In the genomic region with DNA sequence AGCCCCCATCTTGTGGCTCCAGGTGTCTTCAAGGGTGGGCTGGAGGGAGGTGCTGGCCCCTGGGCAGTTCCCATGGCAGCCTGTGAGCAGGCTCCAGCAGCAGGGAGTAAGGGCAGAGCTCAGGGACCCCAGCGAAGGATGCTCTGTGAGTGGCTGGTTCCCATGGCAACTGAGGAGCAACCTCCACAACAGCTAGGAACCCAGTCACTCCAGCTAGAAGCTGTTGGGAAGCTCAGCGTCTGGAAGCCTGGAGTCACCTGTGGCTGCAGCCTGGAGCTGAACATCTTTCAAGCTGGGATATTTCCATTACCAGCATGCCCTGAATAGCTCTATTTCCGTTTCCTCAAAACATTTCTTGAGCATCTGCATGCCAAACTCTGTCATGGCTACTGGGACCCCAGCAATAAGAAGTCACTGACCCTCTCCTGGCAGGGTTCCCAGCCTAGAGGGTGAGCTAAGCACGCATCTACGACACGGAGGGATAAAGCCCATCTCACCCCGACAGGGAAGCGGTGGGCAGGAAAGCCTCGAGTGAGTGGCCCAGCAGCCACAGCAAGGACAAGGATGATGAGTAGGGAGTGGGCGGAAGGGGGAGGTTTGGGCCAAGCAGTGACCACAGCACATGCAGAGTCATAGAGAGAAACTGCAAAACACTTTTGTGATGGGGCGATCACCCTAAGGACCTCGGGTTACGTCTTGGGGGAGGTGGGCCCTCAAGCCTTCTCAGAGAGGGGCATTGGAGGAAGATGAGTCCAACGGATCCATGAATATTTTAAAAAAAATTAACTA, we compare ENCODE assay signal across 15 cellular contexts. TPM values are rescaled to one million over a fixed set of nuclear protein-coding genes. Genes with fewer than 3 reads are reported as not detected.
DNase-seq lines count a peak whose midpoint lies in the region; ATAC-seq, FAIRE-seq and TF ChIP-seq lines count a peak whose summit lies in the region.
"Had no signal": no experiment of that assay in that cellular context is flagged by ENCODE, and none has a peak within 500 bp of the region (broad histone marks: within the 10 kb centered on the region; RNA-seq: fewer than 3 reads in every experiment).

No MANE protein-coding gene starts in this region.

- no peak overlapping the region for H2BK15ac ChIP-seq in IMR-90 (ENCODE audit: low read depth, low read length)

- H2BK120ac ChIP-seq in IMR-90 (ENCODE audit: low read depth, low read length), result no peak overlapping the region

- SMC1A ChIA-PET in GM12878 (lab: Charles Lee; ENCODE audit: uncharacterized antibody, unreplicated experiment), result interaction anchor here (0.6 to 2.3 kb wide), 3 partner anchors 48 to 107 kb away, joined by 3 to 8 read pairs (median 3); no protein-coding TSS in a partner anchor

- no peak overlapping the region for H3K9ac ChIP-seq in IMR-90 (ENCODE audit: low read depth, low read length)
- no peak overlapping the region for H3K9ac ChIP-seq in GM12878 (ENCODE audit: control insufficient read depth, insufficient read depth, low read length)

- RAD21 ChIA-PET in GM12878 (lab: Charles Lee; ENCODE audit: unreplicated experiment), result interaction anchor here (1.5 kb wide), 1 partner anchor 48 kb away, joined by 4 read pairs; no protein-coding TSS in a partner anchor

- H3K9me3 ChIP-seq in IMR-90 (ENCODE audit: control insufficient read depth, insufficient read depth, low read length), result no peaks in the 10 kb centered on the region
- H3K9me3 ChIP-seq in GM12878 (replicated peaks; ENCODE audit: control insufficient read depth, insufficient read depth, low read length), result no peaks in the 10 kb centered on the region

- dilution Hi-C loops in IMR-90 (cut with HindIII; ENCODE audit: low sequenced_read_pairs, unreplicated experiment), result no loop called here

- DNase-seq in GM13976 (ENCODE audit: low spot score) (peak; percentile 53), IMR-90 (peak; percentile 58), GM12878 (ENCODE audit: low read depth, low spot score) (no peak), retina (peak; percentile 36), NCI-H1436 (lab: John Stamatoyannopoulos, UW) (no peak), NCI-H1930 (lab: John Stamatoyannopoulos, UW) (no peak)
- DNase-seq: DMS 273 treated with DMSO at 0.1 percent for 48 hours, H7, MV-4-11, NCI-H1436 treated with DMSO at 0.1 percent for 48 hours, NCI-H2081 treated with DMSO at 0.1 percent for 48 hours, NCI-H446, SIG-M5 had no signal

- no peak overlapping the region for H4K91ac ChIP-seq in IMR-90 (ENCODE audit: insufficient read depth, low read depth, low read length)

- H2AFZ ChIP-seq in IMR-90 (replicated peaks; ENCODE audit: low read length, poor library complexity) (peak overlapping the region; percentile 24), GM12878 (ENCODE audit: control insufficient read depth, low read depth, low read length) (no peak overlapping the region)

- H3K27ac ChIP-seq in IMR-90 (ENCODE audit: insufficient read depth, low read length) (no peak overlapping the region), GM12878 (ENCODE audit: control insufficient read depth, insufficient read depth) (no peak overlapping the region)

- no peaks in the 10 kb centered on the region for H3K36me3 ChIP-seq in IMR-90 (ENCODE audit: control insufficient read depth, insufficient read depth, low read length)
- H3K36me3 ChIP-seq in GM12878 (ENCODE audit: control insufficient read depth in 2 of 2, insufficient read depth in 2 of 2, low read length in 1 of 2), result no peaks in the 10 kb centered on the region

- H2BK20ac ChIP-seq in IMR-90 (ENCODE audit: low read depth, low read length), result no peak overlapping the region; the same call in 1 of the 2 replicates

- TF ChIP-seq RAD21 in IMR-90 (IDR thresholded peaks at IDR 0.05; ENCODE audit: low read length) (no peak), GM12878 (IDR thresholded peaks at IDR 0.05; ENCODE audit: insufficient read depth, low read depth, low read length) (no peak)

- H3K9me1 ChIP-seq in IMR-90 (ENCODE audit: insufficient read depth, low read length), result peaks cover 23% of the 10 kb centered on the region

- H4K8ac ChIP-seq in IMR-90 (ENCODE audit: low read depth in 2 of 2, low read length in 2 of 2), result no peak overlapping the region

- H3K27me3 ChIP-seq in IMR-90 (ENCODE audit: control insufficient read depth, insufficient read depth, low read length) (peaks cover 2% of the 10 kb centered on the region; the same call in 1 of the 2 replicates), GM12878 (replicated peaks in 1 of 2; ENCODE audit: control insufficient read depth in 2 of 2, insufficient read depth in 2 of 2, low read length in 1 of 2) (no peaks in the 10 kb centered on the region)

- in situ Hi-C loops in GM13976 (cut with MboI; ENCODE audit: low sequenced_read_pairs, unreplicated experiment) (loop anchor here (25.0 kb wide), 1 partner anchor 651 kb away; no protein-coding TSS in a partner anchor), IMR-90 (cut with MboI; ENCODE audit: low sequenced_read_pairs) (no loop called here), GM12878 (cut with MboI) (no loop called here)

- BruUV-seq in IMR-90 (replicated peaks; lab: Mats Ljungman, UMichigan) (no TSS peak), GM12878 (replicated peaks; lab: Mats Ljungman, UMichigan) (no TSS peak)

- CTCF ChIA-PET in IMR-90 (lab: Yijun Ruan, JAX), result no interaction called here
- CTCF ChIA-PET in GM12878 (lab: Yijun Ruan, JAX), result interaction anchor here (1.0 to 2.1 kb wide), 5 partner anchors 7 to 107 kb away, joined by 3 to 9 read pairs (median 5); no protein-coding TSS in a partner anchor

- H3K56ac ChIP-seq in IMR-90 (ENCODE audit: extremely low read depth, insufficient read depth, low read length), result no peak overlapping the region

- TF ChIP-seq EP300 in GM12878 (IDR thresholded peaks at IDR 0.05; ENCODE audit: borderline replicate concordance in 1 of 2, control insufficient read depth in 1 of 2, low read depth in 2 of 2, low read length in 2 of 2), result no peak

- TF ChIP-seq CTCF in GM13976 (IDR thresholded peaks at IDR 0.05; ENCODE audit: borderline replicate concordance, control extremely low read depth, extremely low read depth, insufficient read depth, missing control alignments) (no peak), IMR-90 (conservative IDR thresholded peaks at IDR 0.05; ENCODE audit: low read depth, low read length) (no peak), GM12878 (IDR thresholded peaks at IDR 0.05 in 2 of 3, conservative IDR thresholded peaks at IDR 0.05 in 1 of 3; ENCODE audit: control insufficient read depth in 2 of 3, extremely low read depth in 1 of 3, insufficient read depth in 1 of 3, low read depth in 3 of 3, low read length in 3 of 3) (no peak)

- H3K23ac ChIP-seq in IMR-90 (ENCODE audit: low read depth, low read length), result no peak overlapping the region

- intact Hi-C loops in IMR-90 (cut with micrococcal nuclease), result no loop called here
- intact Hi-C loops in GM12878 (cut with micrococcal nuclease; ENCODE audit: unreplicated experiment), result no loop called here

- no peak overlapping the region for H3K18ac ChIP-seq in IMR-90 (ENCODE audit: low read depth, low read length)

- H3K4me2 ChIP-seq in IMR-90 (ENCODE audit: low read depth, low read length) (no peak overlapping the region), GM12878 (ENCODE audit: control insufficient read depth, insufficient read depth) (no peak overlapping the region)

- H4K20me1 ChIP-seq in IMR-90 (ENCODE audit: insufficient read depth, low read length) (no peaks in the 10 kb centered on the region), GM12878 (ENCODE audit: control insufficient read depth, insufficient read depth) (no peaks in the 10 kb centered on the region)

- no peak overlapping the region for H2AK9ac ChIP-seq in IMR-90 (replicated peaks; ENCODE audit: low read depth, low read length, poor library complexity)

- WGBS in IMR-90 (ENCODE audit: extremely low coverage in 2 of 2, insufficient read length in 1 of 2), 2 experiments, result 47% methylated on average over 6 of the region's 14 CpGs; no CpG with 5 or more reads in 1 of the 2 experiments
- WGBS in GM12878 (ENCODE audit: insufficient coverage, insufficient replicate concordance, low lambda C conversion rate, missing lambda C conversion rate), result 40% methylated on average over 14 of the region's 14 CpGs

- POLR2A ChIA-PET in IMR-90 (lab: Charles Lee; ENCODE audit: unreplicated experiment) (no interaction called here), GM12878 (lab: Charles Lee) (interaction anchor here (0.6 to 1.2 kb wide), 2 partner anchors 10 to 13 kb away, joined by 3 to 4 read pairs; no protein-coding TSS in a partner anchor)

- H4K5ac ChIP-seq in IMR-90 (ENCODE audit: low read depth, low read length), result no peak overlapping the region; the same call in 1 of the 2 replicates

- peaks cover 21% of the 10 kb centered on the region for H3K4me1 ChIP-seq in IMR-90 (ENCODE audit: control insufficient read depth, insufficient read depth, low read length)
- H3K4me1 ChIP-seq in GM12878 (ENCODE audit: control insufficient read depth, insufficient read depth, low read length), result no peaks in the 10 kb centered on the region

- no peak overlapping the region for H2BK5ac ChIP-seq in IMR-90 (ENCODE audit: low read depth, low read length, poor library complexity, severe bottlenecking)

- H3K4me3 ChIP-seq in IMR-90 (ENCODE audit: insufficient read depth, low read depth, low read length), result no peak overlapping the region
- H3K4me3 ChIP-seq in GM12878, result no peak overlapping the region

- no peak for TF ChIP-seq POLR2A in IMR-90 (IDR thresholded peaks at IDR 0.05; ENCODE audit: low read depth, low read length)
- TF ChIP-seq POLR2A in GM12878 (IDR thresholded peaks at IDR 0.05; ENCODE audit: low read depth, low read length), result no peak

- no peaks in the 10 kb centered on the region for H3K79me2 ChIP-seq in GM12878 (ENCODE audit: control insufficient read depth, insufficient read depth, low read length)

- no peak overlapping the region; the same call in 1 of the 2 replicates for H3K4ac ChIP-seq in IMR-90 (ENCODE audit: low read depth, low read length)

- 0 out of 2 replicates have a peak overlapping the region, but pooled peaks have one; percentile 22 for H3K14ac ChIP-seq in IMR-90 (replicated peaks; ENCODE audit: low read depth, low read length)

- ATAC-seq in IMR-90 (ENCODE audit: low read depth), result no peak
- peak; percentile 48; the same call in 2 of the 3 replicates for ATAC-seq in GM12878
- no peak for ATAC-seq in HG02642 (IDR thresholded peaks at IDR 0.05; ENCODE audit: poor library complexity, unreplicated experiment)

- no peak for FAIRE-seq in GM12878 (lab: Jason Lieb, UNC)
- FAIRE-seq: RCC 7860 had no signal

- peak overlapping the region; percentile 16; the same call in 1 of the 2 replicates for H2AK5ac ChIP-seq in IMR-90 (ENCODE audit: low read depth, low read length)

- no peaks in the 10 kb centered on the region for H3K79me1 ChIP-seq in IMR-90 (ENCODE audit: low read depth in 1 of 2, low read length in 2 of 2)

RNA-seq across cellular contexts. Expression of gene ALOX5AP, which starts 52.6 kb away (rescaled TPM):
- total RNA-seq in IMR-90 (2012; rRNA removed), result 0.28 TPM in 1 of 2 replicates, not detected in the other
- 0.62 and 0.63 TPM in 2 replicates for polyA plus RNA-seq in IMR-90 (2012; rRNA removed)
- polyA plus RNA-seq in IMR-90 (2012; cell fraction: cytosol; rRNA removed), result 0.30 and 0.45 TPM in 2 replicates
- 0.53 TPM in 1 of 2 replicates, not detected in the other for polyA plus RNA-seq in IMR-90 (2012; cell fraction: nucleus; rRNA removed; ENCODE audit: low replicate concordance)
- 33.3 and 39.3 TPM in 2 replicates for total RNA-seq in GM12878 (2013; cell fraction: nucleolus; rRNA removed)
- total RNA-seq in GM12878 (2014; rRNA removed), result 82.5 and 92.9 TPM in 2 replicates
- 56.9 and 59.4 TPM in 2 replicates for total RNA-seq in GM12878 (2014; rRNA removed; fragmentation: Illumina TruSeq; extraction: Trizol)
- total RNA-seq in GM12878 (2021), result 45.9 and 48.5 TPM in 2 replicates
- 56.3 TPM for polyA plus RNA-seq in GM12878 (2011; ENCODE audit: low read depth)
- polyA plus RNA-seq in GM12878 (2011; rRNA removed), result 278 and 283 TPM in 2 replicates
- 238 and 302 TPM in 2 replicates for polyA plus RNA-seq in GM12878 (2011; cell fraction: cytosol; rRNA removed)
- 74.4 and 118 TPM in 2 replicates for polyA plus RNA-seq in GM12878 (2011; cell fraction: nucleus; rRNA removed)
- 37.3 and 38.9 TPM in 2 replicates for polyA plus RNA-seq in GM12878 (2012)
- polyA plus RNA-seq in GM12878 (2014; fragmentation: Illumina TruSeq; extraction: Trizol), result 137 and 156 TPM in 2 replicates
- 100 to 1,000 TPM; 321 to 426 TPM for polyA plus RNA-seq in GM12878 (2014; fragmentation: Nextera tagmentation; extraction: Ambion mirVana)
- polyA plus RNA-seq in GM12878 (2014; rRNA removed), result 88.0 and 91.9 TPM in 2 replicates
- 100 to 1,000 TPM; 105 to 114 TPM for polyA plus RNA-seq in GM12878 (2016; fragmentation: Nextera tagmentation; extraction: Ambion mirVana)
- 192 and 220 TPM in 2 replicates for polyA minus RNA-seq in GM12878 (2011; rRNA and poly(A)+ RNA removed)
- 27.6 and 28.6 TPM in 2 replicates for polyA minus RNA-seq in GM12878 (2011; cell fraction: cytosol; rRNA and poly(A)+ RNA removed)
- 21.3 and 23.0 TPM in 2 replicates for polyA minus RNA-seq in GM12878 (2011; cell fraction: nucleus; rRNA and poly(A)+ RNA removed)
- total RNA-seq: H7 had no signal

Comparison
In these comparisons a context has a peak if more than half of its experiments do, and no peak if none do; other contexts are left out.
1. DNase-seq: peak in GM13976 (single experiment), IMR-90 (single experiment) and retina (single experiment); none in GM12878 (single experiment), NCI-H1436 (single experiment) and NCI-H1930 (0 of 2).
2. RNA of gene ALOX5AP, which starts 52.6 kb away (total RNA-seq): 33.3 to 92.9 TPM in GM12878; 0.28 TPM in IMR-90; every median in the first group is over 10 times any median in the second.